In genomic region chr1:155012052-155012546, GRCh38 we compare ENCODE assay signal across 8 cellular contexts. TPM values are rescaled to one million over a fixed set of nuclear protein-coding genes. Genes with fewer than 3 reads are reported as not detected.
A peak's percentile ranks its signal among the peaks of the same experiment; 100 is the strongest.
DNase-seq lines count a peak whose midpoint lies in the region; ATAC-seq and TF ChIP-seq lines count a peak whose summit lies in the region.

No MANE protein-coding gene starts in this region.

- no peak for ATAC-seq in stimulated activated naive B cell treated with anti-CD40 and anti-IgM and Interleukin-4, amounts not matched to agents 10 μg/mL and 1 μg/mL and 100 μg/mL, for 72 hours (replicated peaks)
- ATAC-seq in GM18505 (IDR thresholded peaks at IDR 0.05; ENCODE audit: unreplicated experiment) = no peak

- H3K27me3 ChIP-seq in ascending aorta (no peaks in the 10 kb centered on the region), iPS-15b (ENCODE audit: control insufficient read depth, insufficient read depth, low read length) (no peaks in the 10 kb centered on the region)

- no peak for TF ChIP-seq CTCF in ascending aorta (IDR thresholded peaks at IDR 0.05)

- H3K4me3 ChIP-seq in ascending aorta (no peak overlapping the region), iPS-15b (ENCODE audit: low read depth, low read length) (peak overlapping the region; percentile 30)

- DNase-seq in ELF-1 (ENCODE audit: low read depth, low spot score) (peak; percentile 73), NCI-H2196 (lab: John Stamatoyannopoulos, UW; ENCODE audit: unreplicated experiment) (peak; percentile 83), ascending aorta (ENCODE audit: low spot score in 2 of 2) (peak in 1 of 2 donors; percentile 86), OCI-M2 (lab: John Stamatoyannopoulos, UW; ENCODE audit: unreplicated experiment) (no peak), hepatic stellate cell (ENCODE audit: low spot score) (no peak)
- no peak for DNase-seq in stimulated activated naive B cell treated with anti-CD40 and anti-IgM and Interleukin-4, amounts not matched to agents 10 μg/mL and 1 μg/mL and 100 μg/mL, for 72 hours

- H3K4me1 Mint-ChIP-seq in stimulated activated naive B cell treated with anti-CD40 and anti-IgM and Interleukin-4, amounts not matched to agents 10 μg/mL and 1 μg/mL and 100 μg/mL, for 72 hours = peaks cover 65 to 94% of the 10 kb centered on the region in 2 donors

- no peak overlapping the region for H3K9ac ChIP-seq in iPS-15b (ENCODE audit: low read depth, low read length)

- H3K36me3 ChIP-seq in ascending aorta (peaks cover 13 to 28% of the 10 kb centered on the region in 2 donors), iPS-15b (ENCODE audit: control insufficient read depth, insufficient read depth, low read length) (peaks cover 17% of the 10 kb centered on the region)

- no peaks in the 10 kb centered on the region for H3K27me3 Mint-ChIP-seq in stimulated activated naive B cell treated with anti-CD40 and anti-IgM and Interleukin-4, amounts not matched to agents 10 μg/mL and 1 μg/mL and 100 μg/mL, for 72 hours

- H3K4me3 Mint-ChIP-seq in stimulated activated naive B cell treated with anti-CD40 and anti-IgM and Interleukin-4, amounts not matched to agents 10 μg/mL and 1 μg/mL and 100 μg/mL, for 72 hours = no peak overlapping the region

- peak overlapping the region; percentile 20 for H3K27ac Mint-ChIP-seq in stimulated activated naive B cell treated with anti-CD40 and anti-IgM and Interleukin-4, amounts not matched to agents 10 μg/mL and 1 μg/mL and 100 μg/mL, for 72 hours

- H3K4me1 ChIP-seq in ascending aorta (peaks cover 5 to 40% of the 10 kb centered on the region in 2 donors), iPS-15b (ENCODE audit: control insufficient read depth, insufficient read depth, low read length) (peaks cover 25% of the 10 kb centered on the region)

- peak overlapping the region; percentile 42 to 75 for H3K27ac ChIP-seq in ascending aorta

- TF ChIP-seq POLR2A in GM18505 (IDR thresholded peaks at IDR 0.05; ENCODE audit: borderline replicate concordance, extremely low read depth, insufficient read depth, insufficient read length) = no peak

- no peaks in the 10 kb centered on the region for H3K9me3 ChIP-seq in ascending aorta
- H3K9me3 ChIP-seq in iPS-15b (ENCODE audit: control insufficient read depth, insufficient read depth, low read length) = no peaks in the 10 kb centered on the region

- intact Hi-C loops in ascending aorta (cut with DNase I) = no loop called here

- peaks cover 16 to 42% of the 10 kb centered on the region in 2 donors for H3K36me3 Mint-ChIP-seq in stimulated activated naive B cell treated with anti-CD40 and anti-IgM and Interleukin-4, amounts not matched to agents 10 μg/mL and 1 μg/mL and 100 μg/mL, for 72 hours

- no peaks in the 10 kb centered on the region for H3K9me3 Mint-ChIP-seq in stimulated activated naive B cell treated with anti-CD40 and anti-IgM and Interleukin-4, amounts not matched to agents 10 μg/mL and 1 μg/mL and 100 μg/mL, for 72 hours

RNA-seq across cellular contexts. Expression of gene ZBTB7B, which starts 9.5 kb away (rescaled TPM):
- 83.1 TPM for total RNA-seq in ascending aorta

RNA-seq across cellular contexts. Expression of gene LENEP, which starts 18.7 kb away (rescaled TPM):
- total RNA-seq in ascending aorta = not detected

RNA-seq across cellular contexts. Expression of gene DCST2, which starts 21.5 kb away (rescaled TPM):
- total RNA-seq in ascending aorta = 0.64 TPM

RNA-seq across cellular contexts. Expression of gene DCST1, which starts 21.5 kb away (rescaled TPM):
- not detected for total RNA-seq in ascending aorta

RNA-seq across cellular contexts. Expression of gene FLAD1, which starts 29.0 kb away (rescaled TPM):
- 31.2 TPM for total RNA-seq in ascending aorta

Comparison
In these comparisons a context has a peak if more than half of its experiments do, and no peak if none do; other contexts are left out.
1. DNase-seq: peak in ELF-1 (single experiment) and NCI-H2196 (single experiment); none in stimulated activated naive B cell treated with anti-CD40 and anti-IgM and Interleukin-4, amounts not matched to agents 10 μg/mL and 1 μg/mL and 100 μg/mL, for 72 hours (single experiment), OCI-M2 (single experiment) and hepatic stellate cell (single experiment).